7 cellular contexts compared by ENCODE assay signal in the genomic region with DNA sequence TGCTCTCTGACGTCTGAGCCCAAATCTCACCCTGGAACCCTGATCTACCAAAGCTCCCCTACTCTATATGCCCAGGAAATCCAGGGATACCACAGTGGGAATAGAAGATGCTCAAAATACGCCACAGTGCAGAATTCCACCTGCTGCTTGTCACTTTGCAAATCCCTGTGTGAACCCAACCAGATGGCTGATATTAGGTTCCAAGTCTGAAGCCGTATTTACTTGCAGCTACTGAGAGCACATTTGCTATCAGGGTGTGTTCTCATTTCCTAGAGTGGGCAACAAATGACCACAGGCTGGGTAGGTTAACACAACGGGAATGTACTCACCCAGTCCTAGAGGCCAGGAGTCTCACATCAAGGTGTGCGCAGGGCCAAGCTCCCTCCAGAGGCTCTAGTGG.
"Had no signal": no experiment of that assay in that cellular context is flagged by ENCODE, and none has a peak within 500 bp of the region (broad histone marks: within the 10 kb centered on the region; RNA-seq: fewer than 3 reads in every experiment).

No MANE protein-coding gene starts in this region.

- DNase-seq: H9, HCEC 1CT, IMR-90 had no signal

- ATAC-seq: GM23338 had no signal

- FAIRE-seq: H1, H54, HTR-8/SVneo had no signal

- H3K4me1 Mint-ChIP-seq: GM23338, H9 had no signal

- H3K9me3 Mint-ChIP-seq: GM23338 had no signal

- H3K4me2 ChIP-seq: GM23338 had no signal

- H2AFZ ChIP-seq: GM23338 had no signal

- H3K4me3 ChIP-seq: GM23338 had no signal

- H3K27ac Mint-ChIP-seq: GM23338, H9 had no signal

- H3K4me3 Mint-ChIP-seq: GM23338, H9 had no signal
